9 cellular contexts compared by ENCODE assay signal in genomic region chr6:32944265-32944664, GRCh38. TPM values are rescaled to one million over a fixed set of nuclear protein-coding genes. Genes with fewer than 3 reads are reported as not detected.
DNase-seq lines count a peak whose midpoint lies in the region; ATAC-seq lines count a peak whose summit lies in the region.
"Had no signal": no experiment of that assay in that cellular context is flagged by ENCODE, and none has a peak within 500 bp of the region (broad histone marks: within the 10 kb centered on the region; RNA-seq: fewer than 3 reads in every experiment).

No MANE protein-coding gene starts in this region.

- H3K4me3 ChIP-seq in mononuclear cell (ENCODE audit: low read length) (peak overlapping the region; percentile 35), SJCRH30 (no peak overlapping the region)

- H3K9me3 ChIP-seq in mononuclear cell (ENCODE audit: low read depth, low read length) = no peaks in the 10 kb centered on the region
- no peaks in the 10 kb centered on the region for H3K9me3 ChIP-seq in SJCRH30 (replicated peaks)

- H3K27ac ChIP-seq in SJCRH30 = no peak overlapping the region
- H3K27ac ChIP-seq: VCaP had no signal

- no peaks in the 10 kb centered on the region for H3K36me3 ChIP-seq in SJCRH30

- H3K4me1 ChIP-seq in mononuclear cell (ENCODE audit: insufficient read depth, low read length) (peaks cover 94% of the 10 kb centered on the region), SJCRH30 (no peaks in the 10 kb centered on the region)

- peak; percentile 48 for ATAC-seq in HG03175 (IDR thresholded peaks at IDR 0.05; ENCODE audit: unreplicated experiment)

- H3K27me3 ChIP-seq in mononuclear cell (ENCODE audit: insufficient read depth, low read length) = no peaks in the 10 kb centered on the region
- peaks cover 15% of the 10 kb centered on the region for H3K27me3 ChIP-seq in SJCRH30

- peak; percentile 30 for DNase-seq in activated naive CD4-positive, alpha-beta T cell treated with Interleukin-2 at 50 U/mL for 16 hours
- DNase-seq in activated naive CD4-positive, alpha-beta T cell (lab: John Stamatoyannopoulos, UW) = no peak
- peak; percentile 8 to 19 for DNase-seq in activated CD4-positive, alpha-beta T cell treated with anti-CD3 and anti-CD28 coated beads for 4 hours
- DNase-seq in NCI-H146 (lab: John Stamatoyannopoulos, UW) (no peak), NCI-H187 treated with DMSO at 0.1 percent for 48 hours (lab: John Stamatoyannopoulos, UW) (no peak), SJCRH30 (no peak)

RNA-seq across cellular contexts. Expression of gene HLA-DMB, which starts 3.4 kb away (rescaled TPM):
- total RNA-seq in mononuclear cell = 67.8 TPM
- not detected in 2 replicates for total RNA-seq in SJCRH30 (2014; rRNA removed; shearing (Covaris generic))

RNA-seq across cellular contexts. Expression of gene HLA-DMA, which starts 8.6 kb away (rescaled TPM):
- total RNA-seq in mononuclear cell = 89.0 TPM
- 0.14 and 0.51 TPM in 2 replicates for total RNA-seq in SJCRH30 (2014; rRNA removed; shearing (Covaris generic))

RNA-seq across cellular contexts. Expression of gene BRD2, which starts 24.1 kb away (rescaled TPM):
- 193 TPM for total RNA-seq in mononuclear cell
- 178 and 199 TPM in 2 replicates for total RNA-seq in SJCRH30 (2014; rRNA removed; shearing (Covaris generic))

Comparison
In these comparisons a context has a peak if more than half of its experiments do, and no peak if none do; other contexts are left out.
1. DNase-seq: peak in activated naive CD4-positive, alpha-beta T cell treated with Interleukin-2 at 50 U/mL for 16 hours (single experiment) and activated CD4-positive, alpha-beta T cell treated with anti-CD3 and anti-CD28 coated beads for 4 hours (2 of 2); none in activated naive CD4-positive, alpha-beta T cell (0 of 4), NCI-H146 (single experiment), NCI-H187 treated with DMSO at 0.1 percent for 48 hours (single experiment) and SJCRH30 (0 of 2).
2. RNA of gene HLA-DMB, which starts 3.4 kb away (total RNA-seq): 67.8 TPM in mononuclear cell (single experiment); not detected in SJCRH30; every median in the first group is over 10 times any median in the second.
3. RNA of gene HLA-DMA, which starts 8.6 kb away (total RNA-seq): 89.0 TPM in mononuclear cell (single experiment); 0.14 to 0.51 TPM in SJCRH30; every median in the first group is over 10 times any median in the second.